In genomic region chr4:70737006-70737405, GRCh38 we compare ENCODE assay signal across 16 cellular contexts. TPM values are rescaled to one million over a fixed set of nuclear protein-coding genes. Genes with fewer than 3 reads are reported as not detected.
A peak's percentile ranks its signal among the peaks of the same experiment; 100 is the strongest.
DNase-seq lines count a peak whose midpoint lies in the region; ATAC-seq, FAIRE-seq and TF ChIP-seq lines count a peak whose summit lies in the region.
"Had no signal": no experiment of that assay in that cellular context is flagged by ENCODE, and none has a peak within 500 bp of the region (broad histone marks: within the 10 kb centered on the region; RNA-seq: fewer than 3 reads in every experiment).

No MANE protein-coding gene starts in this region.

- in situ Hi-C loops in HepG2 (cut with HindIII; ENCODE audit: extremely low pct_ligation_motif_present, low pct_unique_long_range_greater_than_20kb) = no loop called here

- no peak overlapping the region for H2AFZ ChIP-seq in OCI-LY3 (ENCODE audit: low read depth, low read length)
- no peak overlapping the region for H2AFZ ChIP-seq in HepG2 (ENCODE audit: low read length)

- H3K9ac ChIP-seq in OCI-LY3 (ENCODE audit: low read length) = peak overlapping the region; percentile 1; the same call in 1 of the 2 replicates
- H3K9ac ChIP-seq in HepG2 (ENCODE audit: insufficient read depth, low read depth, low read length) = no peak overlapping the region

- no TSS peak for BruUV-seq in HepG2 (replicated peaks; lab: Mats Ljungman, UMichigan)

- TF ChIP-seq EP300 in HepG2 (IDR thresholded peaks at IDR 0.05; ENCODE audit: low read depth in 2 of 2, low read length in 2 of 2) (no peak), HepG2 (CRISPR knock-in tag; IDR thresholded peaks at IDR 0.05; ENCODE audit: borderline replicate concordance) (no peak), suprapubic skin (IDR thresholded peaks at IDR 0.05) (no peak)

- TF ChIP-seq CTCF in OCI-LY3 (IDR thresholded peaks at IDR 0.05; ENCODE audit: low read depth, low read length) = no peak
- TF ChIP-seq CTCF in choroid plexus epithelial cell (conservative IDR thresholded peaks at IDR 0.05; ENCODE audit: low read depth, low read length) = no peak
- no peak for TF ChIP-seq CTCF in HepG2 (CRISPR knock-in tag; IDR thresholded peaks at IDR 0.05)
- no peak for TF ChIP-seq CTCF in suprapubic skin (IDR thresholded peaks at IDR 0.05)

- H3K9me3 ChIP-seq in OCI-LY3 (ENCODE audit: insufficient read depth, low read length) (no peaks in the 10 kb centered on the region), HepG2 (ENCODE audit: low read length) (no peaks in the 10 kb centered on the region), suprapubic skin (no peaks in the 10 kb centered on the region)
- H3K9me3 ChIP-seq: pancreas had no signal

- WGBS in HepG2 (ENCODE audit: low lambda C conversion rate) = 100% methylated on average over 1 of the region's 1 CpG
- WGBS in suprapubic skin = 74% methylated on average over 1 of the region's 1 CpG

- CTCF ChIA-PET in HepG2 (lab: Yijun Ruan, JAX; ENCODE audit: low intra/inter-chr PET ratio, low total read pairs) = no interaction called here

- ATAC-seq in HepG2 = no peak
- ATAC-seq: activated CD4-positive, CD25-positive, alpha-beta regulatory T cell treated with anti-CD3 and anti-CD28 coated beads, Interleukin-2, amount 50 U/mL, for 24 hours; pancreas had no signal

- no peak for TF ChIP-seq RAD21 in HepG2 (CRISPR knock-in tag; IDR thresholded peaks at IDR 0.05)

- H3K36me3 ChIP-seq in OCI-LY3 (replicated peaks; ENCODE audit: low read depth, low read length) (no peaks in the 10 kb centered on the region), HepG2 (replicated peaks in 1 of 2; ENCODE audit: control insufficient read depth in 1 of 2, insufficient read depth in 2 of 2, low read length in 2 of 2) (no peaks in the 10 kb centered on the region), suprapubic skin (no peaks in the 10 kb centered on the region)
- H3K36me3 ChIP-seq: pancreas had no signal

- H3K79me2 ChIP-seq in OCI-LY3 (ENCODE audit: low read length) = peaks cover 20% of the 10 kb centered on the region
- peaks cover 4% of the 10 kb centered on the region for H3K79me2 ChIP-seq in HepG2 (ENCODE audit: insufficient read depth, low read length)

- no peaks in the 10 kb centered on the region for H3K27me3 ChIP-seq in OCI-LY3 (ENCODE audit: low read depth, low read length)
- no peaks in the 10 kb centered on the region for H3K27me3 ChIP-seq in HepG2 (ENCODE audit: control insufficient read depth in 1 of 2, insufficient read depth in 2 of 2, low read length in 2 of 2)
- H3K27me3 ChIP-seq in suprapubic skin = no peaks in the 10 kb centered on the region
- H3K27me3 ChIP-seq: pancreas had no signal

- intact Hi-C loops in HepG2 (cut with micrococcal nuclease; ENCODE audit: unreplicated experiment) = no loop called here

- no peaks in the 10 kb centered on the region for H4K20me1 ChIP-seq in OCI-LY3 (ENCODE audit: insufficient read depth, low read length)
- no peaks in the 10 kb centered on the region for H4K20me1 ChIP-seq in HepG2 (ENCODE audit: insufficient read depth, low read length)

- H3K4me1 ChIP-seq in OCI-LY3 (ENCODE audit: low read length) = peaks cover 43% of the 10 kb centered on the region
- H3K4me1 ChIP-seq in HepG2 (ENCODE audit: insufficient read depth, low read length) = peaks cover 36% of the 10 kb centered on the region
- H3K4me1 ChIP-seq in suprapubic skin = peaks cover 42% of the 10 kb centered on the region

- TF ChIP-seq POLR2A in HepG2 (IDR thresholded peaks at IDR 0.05; ENCODE audit: insufficient read depth in 1 of 2, low read depth in 2 of 2, low read length in 2 of 2) (no peak), suprapubic skin (IDR thresholded peaks at IDR 0.05) (no peak)

- H3K4me2 ChIP-seq in OCI-LY3 (ENCODE audit: low read length) = peak overlapping the region; percentile 19
- H3K4me2 ChIP-seq in HepG2 (ENCODE audit: low read depth, low read length) = no peak overlapping the region

- DNase-seq in AML-193 (lab: John Stamatoyannopoulos, UW) (peak; percentile 25 to 32), choroid plexus epithelial cell (ENCODE audit: low read depth) (peak; percentile 56), HepG2 (ENCODE audit: low spot score) (no peak), DMS79 treated with DMSO at 0.1 percent for 48 hours (lab: John Stamatoyannopoulos, UW) (no peak), suprapubic skin (ENCODE audit: low spot score in 2 of 2) (no peak), NCI-H1436 (lab: John Stamatoyannopoulos, UW) (no peak)
- DNase-seq: H7, islet precursor cell, NCI-H146, NCI-H446 treated with DMSO at 0.1 percent for 48 hours, pancreas had no signal

- POLR2A ChIA-PET in HepG2 (lab: Yijun Ruan, JAX) = no interaction called here

- H3K27ac ChIP-seq in OCI-LY3 (ENCODE audit: low read length) = peak overlapping the region; percentile 6; the same call in 1 of the 2 replicates
- H3K27ac ChIP-seq in HepG2 (ENCODE audit: extremely low read length, insufficient read depth, low read length) = no peak overlapping the region
- no peak overlapping the region for H3K27ac ChIP-seq in suprapubic skin
- H3K27ac ChIP-seq: pancreas had no signal

- H3K4me3 ChIP-seq in OCI-LY3 (ENCODE audit: low read length) = no peak overlapping the region
- H3K4me3 ChIP-seq in choroid plexus epithelial cell (ENCODE audit: low read depth, low read length) = no peak overlapping the region
- H3K4me3 ChIP-seq in HepG2 (replicated peaks in 1 of 3; ENCODE audit: insufficient read depth in 1 of 3, low read depth in 2 of 3, low read length in 3 of 3) = no peak overlapping the region
- no peak overlapping the region for H3K4me3 ChIP-seq in suprapubic skin
- H3K4me3 ChIP-seq: pancreas, skin epidermis had no signal

- FAIRE-seq in G401.6 (lab: Jason Lieb, UNC) (peak; percentile 54), HepG2 (lab: Jason Lieb, UNC) (no peak)
- FAIRE-seq: pancreas, RCC 7860 had no signal

TF ChIP-seq in HepG2, 621 proteins besides CTCF, POLR2A, EP300 and RAD21 (continues in another document):
- TF ChIP-seq SRSF9 (IDR thresholded peaks at IDR 0.05; ENCODE audit: borderline replicate concordance, insufficient read depth, low read depth, low read length, poor library complexity, severe bottlenecking) (no peak), CBFB (CRISPR knock-in tag; IDR thresholded peaks at IDR 0.05) (no peak)

RNA-seq across cellular contexts. Expression of gene RUFY3, which starts 15.2 kb away (rescaled TPM):
- total RNA-seq in HepG2 (2016; rRNA removed; fragmentation: Illumina TruSeq; extraction: Trizol) (21.3 and 25.3 TPM in 2 replicates), suprapubic skin (100 to 1,000 TPM in 1 of 4 donors, 10 to 100 TPM in 3; 53.2 to 155 (median 68.1) TPM)
- total RNA-seq in HepG2 (2016; cell fraction: cytosol; rRNA removed; fragmentation: Illumina TruSeq; extraction: Trizol; ENCODE audit: low read depth) = 19.0 and 22.8 TPM in 2 replicates
- 17.5 and 24.4 TPM in 2 replicates for total RNA-seq in HepG2 (2016; cell fraction: insoluble cytoplasmic fraction; rRNA removed; fragmentation: Illumina TruSeq; extraction: Trizol)
- 10.5 and 13.3 TPM in 2 replicates for total RNA-seq in HepG2 (2016; cell fraction: membrane; rRNA removed; fragmentation: Illumina TruSeq; extraction: Trizol)
- total RNA-seq in HepG2 (2016; cell fraction: nucleus; rRNA removed; fragmentation: Illumina TruSeq; extraction: Trizol) = 37.3 and 46.8 TPM in 2 replicates
- 17.9 and 19.9 TPM in 2 replicates for polyA plus RNA-seq in HepG2 (2011; rRNA removed)
- polyA plus RNA-seq in HepG2 (2011; cell fraction: cytosol; rRNA removed) = 4.1 and 7.8 TPM in 2 replicates
- 21.0 and 24.2 TPM in 2 replicates for polyA plus RNA-seq in HepG2 (2011; cell fraction: nucleus; rRNA removed)
- 13.1 and 13.2 TPM in 2 replicates for polyA plus RNA-seq in HepG2 (2012)
- polyA plus RNA-seq in HepG2 (2016; cell fraction: cytosol; fragmentation: Illumina TruSeq; extraction: Trizol; ENCODE audit: low read depth) = 1.9 and 2.2 TPM in 2 replicates
- polyA plus RNA-seq in HepG2 (2016; cell fraction: insoluble cytoplasmic fraction; fragmentation: Illumina TruSeq; extraction: Trizol; ENCODE audit: low read depth) = 13.1 and 13.9 TPM in 2 replicates
- polyA plus RNA-seq in HepG2 (2016; cell fraction: membrane; fragmentation: Illumina TruSeq; extraction: Trizol; ENCODE audit: low read depth) = 5.0 and 6.4 TPM in 2 replicates
- 48.1 and 50.4 TPM in 2 replicates for polyA plus RNA-seq in HepG2 (2016; cell fraction: nucleus; fragmentation: Illumina TruSeq; extraction: Trizol; ENCODE audit: insufficient read depth, low read depth)
- 4.8 and 10.2 TPM in 2 replicates for polyA minus RNA-seq in HepG2 (2011; rRNA and poly(A)+ RNA removed; ENCODE audit: low replicate concordance)
- 9.5 and 10.0 TPM in 2 replicates for polyA minus RNA-seq in HepG2 (2011; cell fraction: cytosol; rRNA and poly(A)+ RNA removed)
- 53.9 and 54.2 TPM in 2 replicates for polyA minus RNA-seq in HepG2 (2011; cell fraction: nucleus; rRNA and poly(A)+ RNA removed)

RNA-seq across cellular contexts. Expression of gene UTP3, which starts 48.7 kb away (rescaled TPM):
- total RNA-seq in HepG2 (2016; rRNA removed; fragmentation: Illumina TruSeq; extraction: Trizol) (19.5 and 27.5 TPM in 2 replicates), suprapubic skin (10 to 100 TPM; 19.2 to 27.6 (median 22.6) TPM)
- total RNA-seq in HepG2 (2016; cell fraction: cytosol; rRNA removed; fragmentation: Illumina TruSeq; extraction: Trizol; ENCODE audit: low read depth) = 2.4 and 3.1 TPM in 2 replicates
- total RNA-seq in HepG2 (2016; cell fraction: insoluble cytoplasmic fraction; rRNA removed; fragmentation: Illumina TruSeq; extraction: Trizol) = 21.0 and 26.4 TPM in 2 replicates
- total RNA-seq in HepG2 (2016; cell fraction: membrane; rRNA removed; fragmentation: Illumina TruSeq; extraction: Trizol) = 5.4 and 6.2 TPM in 2 replicates
- total RNA-seq in HepG2 (2016; cell fraction: nucleus; rRNA removed; fragmentation: Illumina TruSeq; extraction: Trizol) = 14.5 and 15.6 TPM in 2 replicates
- polyA plus RNA-seq in HepG2 (2011; rRNA removed) = 6.4 and 6.9 TPM in 2 replicates
- 6.7 and 8.2 TPM in 2 replicates for polyA plus RNA-seq in HepG2 (2011; cell fraction: cytosol; rRNA removed)
- polyA plus RNA-seq in HepG2 (2011; cell fraction: nucleus; rRNA removed) = 4.0 and 5.3 TPM in 2 replicates
- polyA plus RNA-seq in HepG2 (2012) = 15.6 and 19.2 TPM in 2 replicates
- polyA plus RNA-seq in HepG2 (2016; cell fraction: cytosol; fragmentation: Illumina TruSeq; extraction: Trizol; ENCODE audit: low read depth) = 2.3 and 2.4 TPM in 2 replicates
- polyA plus RNA-seq in HepG2 (2016; cell fraction: insoluble cytoplasmic fraction; fragmentation: Illumina TruSeq; extraction: Trizol; ENCODE audit: low read depth) = 38.1 and 40.4 TPM in 2 replicates
- 4.2 and 4.7 TPM in 2 replicates for polyA plus RNA-seq in HepG2 (2016; cell fraction: membrane; fragmentation: Illumina TruSeq; extraction: Trizol; ENCODE audit: low read depth)
- polyA plus RNA-seq in HepG2 (2016; cell fraction: nucleus; fragmentation: Illumina TruSeq; extraction: Trizol; ENCODE audit: insufficient read depth, low read depth) = 17.1 and 19.6 TPM in 2 replicates
- polyA minus RNA-seq in HepG2 (2011; rRNA and poly(A)+ RNA removed; ENCODE audit: low replicate concordance) = 1.8 and 3.3 TPM in 2 replicates
- 3.5 and 3.7 TPM in 2 replicates for polyA minus RNA-seq in HepG2 (2011; cell fraction: cytosol; rRNA and poly(A)+ RNA removed)
- polyA minus RNA-seq in HepG2 (2011; cell fraction: nucleus; rRNA and poly(A)+ RNA removed) = 7.6 and 9.1 TPM in 2 replicates

Comparison
In these comparisons a context has a peak if more than half of its experiments do, and no peak if none do; other contexts are left out.
1. DNase-seq: peak in AML-193 (2 of 2) and choroid plexus epithelial cell (single experiment); none in HepG2 (single experiment), DMS79 treated with DMSO at 0.1 percent for 48 hours (single experiment), suprapubic skin (0 of 2) and NCI-H1436 (single experiment).